Comparison of ENCODE assay signal across 8 cellular contexts in genomic region chr22:31970490-31971444, GRCh38. TPM values are rescaled to one million over a fixed set of nuclear protein-coding genes. Genes with fewer than 3 reads are reported as not detected.
DNase-seq lines count a peak whose midpoint lies in the region; ATAC-seq and TF ChIP-seq lines count a peak whose summit lies in the region.

No MANE protein-coding gene starts in this region.

- no peaks in the 10 kb centered on the region for H3K36me3 ChIP-seq in muscle layer of duodenum (ENCODE audit: control insufficient read depth in 1 of 2, insufficient read depth in 2 of 2, low read length in 2 of 2)

- peaks cover 0 to 7% of the 10 kb centered on the region in 2 donors for H3K4me1 ChIP-seq in muscle layer of duodenum (ENCODE audit: control insufficient read depth in 1 of 2, insufficient read depth in 2 of 2, low read length in 2 of 2)

- H3K27me3 ChIP-seq in AG04450 (ENCODE audit: control insufficient read depth, insufficient read depth, low read length) (peaks cover 2% of the 10 kb centered on the region), muscle layer of duodenum (ENCODE audit: low read depth, low read length) (no peaks in the 10 kb centered on the region)

- CTCF ChIA-PET in AG04450 (lab: Charles Lee), result interaction anchor here (0.5 to 2.7 kb wide), 73 partner anchors 9 to 1031 kb away, joined by 3 to 40 read pairs (median 4); partner anchors contain the start of genes PISD and RTCB

- H3K27ac ChIP-seq in AG04450 (ENCODE audit: low read depth, low read length) (no peak overlapping the region), muscle layer of duodenum (ENCODE audit: low read length) (no peak overlapping the region)

- POLR2A ChIA-PET in AG04450 (lab: Yijun Ruan, JAX), result interaction anchor here (0.6 to 1.0 kb wide), 2 partner anchors 31 to 309 kb away, joined by 3 to 4 read pairs; partner anchors contain the start of gene PISD

- H3K9me3 Mint-ChIP-seq in activated T-cell treated with anti-CD3 and anti-CD28 coated beads, Interleukin-2, amount 50 U/mL, for 24 hours, result no peaks in the 10 kb centered on the region

- peak; percentile 7 for DNase-seq in AG04450 (ENCODE audit: low read depth, low spot score)
- DNase-seq in HUDEP-2 (lab: John Stamatoyannopoulos, UW; ENCODE audit: unreplicated experiment in 76 of 76), result peak in 70 of 76 experiments; percentile 3 to 89 (median 66)
- peak; percentile 88 for DNase-seq in OCI-M1 (lab: John Stamatoyannopoulos, UW)
- peak; percentile 95 for DNase-seq in activated T-cell treated with anti-CD3 and anti-CD28 coated beads, Interleukin-2, amount 50 U/mL, for 24 hours
- peak; percentile 78 to 88 for DNase-seq in stimulated activated CD8-positive, alpha-beta memory T cell treated with anti-CD3 and anti-CD28 coated beads, Interleukin-7, amount 100 ng/mL, for 1 hour (ENCODE audit: low read depth in 2 of 2)

- H3K9me3 ChIP-seq in AG04450 (ENCODE audit: control insufficient read depth, insufficient read depth, low read length) (no peaks in the 10 kb centered on the region; the same call in 1 of the 2 replicates), muscle layer of duodenum (ENCODE audit: control insufficient read depth in 1 of 2, low read length in 2 of 2) (no peaks in the 10 kb centered on the region)

- H3K27ac Mint-ChIP-seq in activated T-cell treated with anti-CD3 and anti-CD28 coated beads, Interleukin-2, amount 50 U/mL, for 24 hours, result peak overlapping the region; percentile 34

- peak overlapping the region; percentile 71 for H3K4me3 Mint-ChIP-seq in activated T-cell treated with anti-CD3 and anti-CD28 coated beads, Interleukin-2, amount 50 U/mL, for 24 hours

- H3K27me3 Mint-ChIP-seq in activated T-cell treated with anti-CD3 and anti-CD28 coated beads, Interleukin-2, amount 50 U/mL, for 24 hours, result no peaks in the 10 kb centered on the region

- no peaks in the 10 kb centered on the region for H3K36me3 Mint-ChIP-seq in activated T-cell treated with anti-CD3 and anti-CD28 coated beads, Interleukin-2, amount 50 U/mL, for 24 hours (ENCODE audit: low read depth)

- H3K4me3 ChIP-seq in AG04450 (ENCODE audit: low read depth, low read length), result peak overlapping the region; percentile 63
- H3K4me3 ChIP-seq in muscle layer of duodenum (ENCODE audit: low read depth in 1 of 2, low read length in 2 of 2), result peak overlapping the region; percentile 61 to 65

- H3K4me1 Mint-ChIP-seq in activated T-cell treated with anti-CD3 and anti-CD28 coated beads, Interleukin-2, amount 50 U/mL, for 24 hours (ENCODE audit: low read depth), result peaks cover 13% of the 10 kb centered on the region

- peak; percentile 89 for TF ChIP-seq CTCF in AG04450 (IDR thresholded peaks at IDR 0.05; ENCODE audit: low read depth, low read length)

- peak; percentile 43 for ATAC-seq in GM18858 (IDR thresholded peaks at IDR 0.05; ENCODE audit: unreplicated experiment)
- peak; percentile 95 for ATAC-seq in esophagus mucosa

RNA-seq across cellular contexts. Expression of gene YWHAH, which starts 26.4 kb away (rescaled TPM):
- polyA plus RNA-seq in AG04450 (2011; rRNA removed), result 94.9 and 118 TPM in 2 replicates
- polyA minus RNA-seq in AG04450 (2011; rRNA and poly(A)+ RNA removed), result 50.4 and 51.4 TPM in 2 replicates
- 58.3 TPM for total RNA-seq in esophagus mucosa

Comparison
In these comparisons a context has a peak if more than half of its experiments do, and no peak if none do; other contexts are left out.
1. DNase-seq: peak in every context shown above with its lines; median percentile 95 in activated T-cell treated with anti-CD3 and anti-CD28 coated beads, Interleukin-2, amount 50 U/mL, for 24 hours; 88 in OCI-M1; 83 in stimulated activated CD8-positive, alpha-beta memory T cell treated with anti-CD3 and anti-CD28 coated beads, Interleukin-7, amount 100 ng/mL, for 1 hour; 66 in HUDEP-2; 7 in AG04450.